Comparison of ENCODE assay signal across 12 cellular contexts in the genomic region with DNA sequence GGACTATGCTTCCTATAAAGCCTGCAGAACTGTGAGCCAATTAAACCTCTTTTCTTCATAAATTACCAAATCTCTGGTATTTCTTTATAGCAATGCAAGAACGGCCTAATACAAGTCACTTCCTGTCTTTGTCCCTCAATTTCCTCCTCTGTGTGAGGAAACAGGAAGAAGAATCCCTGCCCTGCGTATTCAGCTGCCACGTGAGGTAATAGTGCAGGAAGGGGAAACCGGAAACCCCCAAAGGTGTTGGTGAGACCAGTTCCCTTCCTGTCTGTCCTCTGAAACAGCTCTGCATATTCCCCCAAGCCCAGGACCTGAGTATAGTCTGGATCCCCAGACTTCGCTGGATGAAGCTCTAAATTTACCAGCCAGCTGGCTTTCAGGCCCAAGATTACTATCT. TPM values are rescaled to one million over a fixed set of nuclear protein-coding genes. Genes with fewer than 3 reads are reported as not detected.
DNase-seq lines count a peak whose midpoint lies in the region; ATAC-seq and TF ChIP-seq lines count a peak whose summit lies in the region.
"Had no signal": no experiment of that assay in that cellular context is flagged by ENCODE, and none has a peak within 500 bp of the region (broad histone marks: within the 10 kb centered on the region; RNA-seq: fewer than 3 reads in every experiment).

No MANE protein-coding gene starts in this region.

- H3K27me3 ChIP-seq in heart right ventricle (no peaks in the 10 kb centered on the region), right cardiac atrium (ENCODE audit: control insufficient read depth, insufficient read depth) (no peaks in the 10 kb centered on the region), liver (ENCODE audit: control insufficient read depth in 4 of 4, insufficient read depth in 4 of 4, low read length in 3 of 4) (no peaks in the 10 kb centered on the region), testis (no peaks in the 10 kb centered on the region)
- H3K27me3 ChIP-seq: gastroesophageal sphincter had no signal

- H3K4me1 ChIP-seq in heart right ventricle (peaks cover 0 to 24% (median 8%) of the 10 kb centered on the region in 9 donors), right cardiac atrium (ENCODE audit: control insufficient read depth, insufficient read depth, low read length) (no peaks in the 10 kb centered on the region), liver (ENCODE audit: control insufficient read depth in 4 of 4, insufficient read depth in 4 of 4, low read length in 3 of 4) (peaks cover 0 to 3% (median 0%) of the 10 kb centered on the region in 4 donors), testis (no peaks in the 10 kb centered on the region)

- peaks cover 0 to 31% (median 9%) of the 10 kb centered on the region in 11 donors for H3K9me3 ChIP-seq in heart right ventricle
- H3K9me3 ChIP-seq in right cardiac atrium (ENCODE audit: control insufficient read depth, low read length), result no peaks in the 10 kb centered on the region
- H3K9me3 ChIP-seq in liver (ENCODE audit: control insufficient read depth in 4 of 4, low read length in 3 of 4), result peaks cover 0 to 4% (median 2%) of the 10 kb centered on the region in 4 donors
- no peaks in the 10 kb centered on the region for H3K9me3 ChIP-seq in testis

- peak in 1 of 2 donors; percentile 24 for DNase-seq in heart right ventricle
- no peak for DNase-seq in right cardiac atrium
- DNase-seq in activated CD4-positive, alpha-beta memory T cell treated with anti-CD3 and anti-CD28 coated beads, Interleukin-2, amount 10 ng/mL, durations not matched to agents 7 days and 5 days, result peak; percentile 22
- no peak for DNase-seq in testis
- no peak for DNase-seq in GDM1 (lab: John Stamatoyannopoulos, UW)
- DNase-seq: activated CD4-positive, alpha-beta T cell treated with anti-CD3 and anti-CD28 coated beads, Interleukin-2, amount 50 U/mL, for 4 hours; NCI-H2171; SHP77 treated with DMSO at 0.1 percent for 48 hours had no signal

- intact Hi-C loops in heart right ventricle (cut with DNase I), result no loop called here
- intact Hi-C loops in right cardiac atrium (cut with DNase I), result no loop called here
- intact Hi-C loops in testis (cut with DNase I; ENCODE audit: low total_unique reads), result no loop called here

- peaks cover 17% of the 10 kb centered on the region for H3K4me1 Mint-ChIP-seq in activated CD4-positive, alpha-beta memory T cell treated with anti-CD3 and anti-CD28 coated beads, Interleukin-2, amount 10 ng/mL, durations not matched to agents 7 days and 5 days

- H3K27me3 Mint-ChIP-seq in activated CD4-positive, alpha-beta memory T cell treated with anti-CD3 and anti-CD28 coated beads, Interleukin-2, amount 10 ng/mL, durations not matched to agents 7 days and 5 days, result no peaks in the 10 kb centered on the region

- H3K4me3 ChIP-seq in heart right ventricle, result no peak overlapping the region
- H3K4me3 ChIP-seq in right cardiac atrium (ENCODE audit: low read length), result no peak overlapping the region
- no peak overlapping the region for H3K4me3 ChIP-seq in liver (ENCODE audit: low read depth in 1 of 3, low read length in 3 of 3)
- H3K4me3 ChIP-seq in testis, result no peak overlapping the region
- H3K4me3 ChIP-seq: gastroesophageal sphincter had no signal

- TF ChIP-seq CTCF in heart right ventricle (IDR thresholded peaks at IDR 0.05), result no peak
- TF ChIP-seq CTCF in liver (IDR thresholded peaks at IDR 0.05; ENCODE audit: low read depth, low read length, missing input control), result no peak
- TF ChIP-seq CTCF in testis (IDR thresholded peaks at IDR 0.05), result no peak

- no peak for TF ChIP-seq POLR2A in testis (IDR thresholded peaks at IDR 0.05)

- H3K36me3 ChIP-seq in heart right ventricle, result no peaks in the 10 kb centered on the region
- H3K36me3 ChIP-seq in liver (ENCODE audit: control insufficient read depth in 4 of 4, insufficient read depth in 3 of 4, low read depth in 1 of 4, low read length in 3 of 4), result no peaks in the 10 kb centered on the region
- H3K36me3 ChIP-seq in testis (ENCODE audit: low read depth, missing control alignments), result no peaks in the 10 kb centered on the region
- H3K36me3 ChIP-seq: gastroesophageal sphincter had no signal

- peaks cover 14% of the 10 kb centered on the region for H3K36me3 Mint-ChIP-seq in activated CD4-positive, alpha-beta memory T cell treated with anti-CD3 and anti-CD28 coated beads, Interleukin-2, amount 10 ng/mL, durations not matched to agents 7 days and 5 days (ENCODE audit: low read depth)

- CTCF ChIA-PET in activated CD4-positive, alpha-beta memory T cell treated with anti-CD3 and anti-CD28 coated beads, Interleukin-2, amount 10 ng/mL, durations not matched to agents 7 days and 5 days (lab: Charles Lee), result no interaction called here

- POLR2A ChIA-PET in activated CD4-positive, alpha-beta memory T cell treated with anti-CD3 and anti-CD28 coated beads, Interleukin-2, amount 10 ng/mL, durations not matched to agents 7 days and 5 days (lab: Charles Lee), result no interaction called here

- peak overlapping the region; percentile 44 for H3K27ac Mint-ChIP-seq in activated CD4-positive, alpha-beta memory T cell treated with anti-CD3 and anti-CD28 coated beads, Interleukin-2, amount 10 ng/mL, durations not matched to agents 7 days and 5 days

- peaks cover 21% of the 10 kb centered on the region for H3K9me3 Mint-ChIP-seq in activated CD4-positive, alpha-beta memory T cell treated with anti-CD3 and anti-CD28 coated beads, Interleukin-2, amount 10 ng/mL, durations not matched to agents 7 days and 5 days

- 58 to 73% methylated on average over 5 of the region's 5 CpGs for WGBS in heart right ventricle, 2 donors
- 57% methylated on average over 5 of the region's 5 CpGs for WGBS in right cardiac atrium
- WGBS in liver, result 74% methylated on average over 5 of the region's 5 CpGs
- WGBS in testis, 2 donors, result 86 to 90% methylated on average over 5 of the region's 5 CpGs

- no peak overlapping the region for H3K9ac ChIP-seq in liver (ENCODE audit: low read depth in 1 of 2, low read length in 2 of 2)

- TF ChIP-seq RAD21 in liver (IDR thresholded peaks at IDR 0.05), result no peak

- H3K4me3 Mint-ChIP-seq in activated CD4-positive, alpha-beta memory T cell treated with anti-CD3 and anti-CD28 coated beads, Interleukin-2, amount 10 ng/mL, durations not matched to agents 7 days and 5 days, result no peak overlapping the region

- ATAC-seq in heart right ventricle (peak; percentile 23 to 91 (median 66)), right cardiac atrium (no peak), GM18907 (IDR thresholded peaks at IDR 0.05; ENCODE audit: unreplicated experiment) (no peak), HG03565 (IDR thresholded peaks at IDR 0.05; ENCODE audit: unreplicated experiment) (no peak)
- ATAC-seq: gastroesophageal sphincter had no signal

- peak overlapping the region in 8 of 10 donors; percentile 26 to 77 (median 60) for H3K27ac ChIP-seq in heart right ventricle
- H3K27ac ChIP-seq in right cardiac atrium (ENCODE audit: low read length), result no peak overlapping the region
- peak overlapping the region in 1 of 2 donors; percentile 59 for H3K27ac ChIP-seq in liver (ENCODE audit: low read depth in 1 of 2, low read length in 2 of 2)
- H3K27ac ChIP-seq in testis, result no peak overlapping the region
- H3K27ac ChIP-seq: gastroesophageal sphincter had no signal

TF ChIP-seq in liver, 16 proteins besides CTCF, POLR2A, EP300 and RAD21:
- TF ChIP-seq FOXA2 (IDR thresholded peaks at IDR 0.05) (no peak), HNF4A (conservative IDR thresholded peaks at IDR 0.05) (no peak), EGR1 (IDR thresholded peaks at IDR 0.05; ENCODE audit: low read depth in 2 of 2) (peak in 1 of 2 donors; percentile 27), NR2F2 (IDR thresholded peaks at IDR 0.05) (peak; percentile 29), RXRA (IDR thresholded peaks at IDR 0.05) (no peak), GABPA (IDR thresholded peaks at IDR 0.05 in 1 of 2, conservative IDR thresholded peaks at IDR 0.05 in 1 of 2) (peak; percentile 46 to 51), YY1 (IDR thresholded peaks at IDR 0.05) (no peak), FOXA1 (IDR thresholded peaks at IDR 0.05) (no peak)
- TF ChIP-seq, protein P1, sequence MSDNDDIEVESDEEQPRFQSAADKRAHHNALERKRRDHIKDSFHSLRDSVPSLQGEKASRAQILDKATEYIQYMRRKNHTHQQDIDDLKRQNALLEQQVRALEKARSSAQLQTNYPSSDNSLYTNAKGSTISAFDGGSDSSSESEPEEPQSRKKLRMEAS (IDR thresholded peaks at IDR 0.05), result no peak
- TF ChIP-seq, protein P2, sequence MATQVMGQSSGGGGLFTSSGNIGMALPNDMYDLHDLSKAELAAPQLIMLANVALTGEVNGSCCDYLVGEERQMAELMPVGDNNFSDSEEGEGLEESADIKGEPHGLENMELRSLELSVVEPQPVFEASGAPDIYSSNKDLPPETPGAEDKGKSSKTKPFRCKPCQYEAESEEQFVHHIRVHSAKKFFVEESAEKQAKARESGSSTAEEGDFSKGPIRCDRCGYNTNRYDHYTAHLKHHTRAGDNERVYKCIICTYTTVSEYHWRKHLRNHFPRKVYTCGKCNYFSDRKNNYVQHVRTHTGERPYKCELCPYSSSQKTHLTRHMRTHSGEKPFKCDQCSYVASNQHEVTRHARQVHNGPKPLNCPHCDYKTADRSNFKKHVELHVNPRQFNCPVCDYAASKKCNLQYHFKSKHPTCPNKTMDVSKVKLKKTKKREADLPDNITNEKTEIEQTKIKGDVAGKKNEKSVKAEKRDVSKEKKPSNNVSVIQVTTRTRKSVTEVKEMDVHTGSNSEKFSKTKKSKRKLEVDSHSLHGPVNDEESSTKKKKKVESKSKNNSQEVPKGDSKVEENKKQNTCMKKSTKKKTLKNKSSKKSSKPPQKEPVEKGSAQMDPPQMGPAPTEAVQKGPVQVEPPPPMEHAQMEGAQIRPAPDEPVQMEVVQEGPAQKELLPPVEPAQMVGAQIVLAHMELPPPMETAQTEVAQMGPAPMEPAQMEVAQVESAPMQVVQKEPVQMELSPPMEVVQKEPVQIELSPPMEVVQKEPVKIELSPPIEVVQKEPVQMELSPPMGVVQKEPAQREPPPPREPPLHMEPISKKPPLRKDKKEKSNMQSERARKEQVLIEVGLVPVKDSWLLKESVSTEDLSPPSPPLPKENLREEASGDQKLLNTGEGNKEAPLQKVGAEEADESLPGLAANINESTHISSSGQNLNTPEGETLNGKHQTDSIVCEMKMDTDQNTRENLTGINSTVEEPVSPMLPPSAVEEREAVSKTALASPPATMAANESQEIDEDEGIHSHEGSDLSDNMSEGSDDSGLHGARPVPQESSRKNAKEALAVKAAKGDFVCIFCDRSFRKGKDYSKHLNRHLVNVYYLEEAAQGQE (IDR thresholded peaks at IDR 0.05), result no peak

RNA-seq across cellular contexts. Expression of gene PTPN23, which starts 18.1 kb away (rescaled TPM):
- total RNA-seq in heart right ventricle (10 to 100 TPM; 16.4 to 23.4 (median 19.6) TPM), right cardiac atrium (10 to 100 TPM; 17.7 to 23.0 (median 18.0) TPM), liver (10 to 100 TPM; 10.6 to 84.4 TPM), testis (100 to 1,000 TPM in 1 of 2 donors, 10 to 100 TPM in 1; 89.3 to 141 TPM)
- polyA plus RNA-seq in heart right ventricle (10 to 100 TPM in 1 of 2 donors, 1 to 10 TPM in 1; 9.2 to 23.0 TPM), right cardiac atrium (14.1 TPM), liver (10 to 100 TPM in 1 of 2 donors, 1 to 10 TPM in 1; 3.8 to 12.4 TPM), testis (ENCODE audit: insufficient read depth, low read depth, low replicate concordance) (30.5 TPM)
- total RNA-seq in activated CD4-positive, alpha-beta memory T cell treated with anti-CD3 and anti-CD28 coated beads, Interleukin-2, amount 10 ng/mL, durations not matched to agents 7 days and 5 days, result 10 to 100 TPM; 26.8 to 28.7 TPM

Comparison
In these comparisons a context has a peak if more than half of its experiments do, and no peak if none do; other contexts are left out.
1. ATAC-seq: peak in heart right ventricle (8 of 8); none in right cardiac atrium (0 of 2), GM18907 (single experiment) and HG03565 (single experiment).
2. H3K27ac ChIP-seq: peak in heart right ventricle (8 of 10); none in right cardiac atrium (single experiment) and testis (0 of 2).